Comparison of ENCODE assay signal across 2 cellular contexts in the genomic region with DNA sequence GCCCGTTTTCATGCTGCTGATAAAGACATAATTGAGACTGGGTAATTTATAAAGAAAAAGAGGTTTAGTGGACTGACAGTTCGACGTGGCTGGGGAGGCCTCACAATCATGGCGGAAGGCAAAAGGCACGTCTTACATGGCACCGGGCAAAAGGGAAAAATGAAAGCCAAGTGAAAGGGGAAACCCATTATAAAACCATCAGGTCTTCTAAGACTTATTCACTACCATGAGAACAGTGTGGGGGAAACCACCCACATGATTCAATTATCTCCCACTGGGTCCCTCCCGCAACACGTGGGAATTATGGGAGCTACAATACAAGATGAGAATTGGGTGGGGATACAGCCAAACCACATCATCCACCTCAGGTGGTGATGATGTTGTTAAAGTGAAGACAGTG.
TF ChIP-seq lines count a peak whose summit lies in the region.

No MANE protein-coding gene starts in this region.

TF ChIP-seq in GM23338, 12 proteins besides CTCF, POLR2A, EP300 and RAD21 (continues in another document):
- TF ChIP-seq NANOG (IDR thresholded peaks at IDR 0.05; ENCODE audit: borderline replicate concordance) (no peak), STAT1 (IDR thresholded peaks at IDR 0.05; ENCODE audit: unreplicated experiment) (no peak), EZH2 (IDR thresholded peaks at IDR 0.05; ENCODE audit: low read depth, unreplicated experiment) (no peak), ZNF331 (CRISPR knock-in tag; IDR thresholded peaks at IDR 0.05; ENCODE audit: low read depth) (no peak), JUNB (IDR thresholded peaks at IDR 0.05; ENCODE audit: unreplicated experiment) (no peak), EZH2phosphoT487 (IDR thresholded peaks at IDR 0.05; ENCODE audit: unreplicated experiment) (no peak), REST (IDR thresholded peaks at IDR 0.05; ENCODE audit: unreplicated experiment) (no peak), CREB1 (CRISPR knock-in tag; IDR thresholded peaks at IDR 0.05; ENCODE audit: low read depth) (no peak)
- TF ChIP-seq, protein P1, sequence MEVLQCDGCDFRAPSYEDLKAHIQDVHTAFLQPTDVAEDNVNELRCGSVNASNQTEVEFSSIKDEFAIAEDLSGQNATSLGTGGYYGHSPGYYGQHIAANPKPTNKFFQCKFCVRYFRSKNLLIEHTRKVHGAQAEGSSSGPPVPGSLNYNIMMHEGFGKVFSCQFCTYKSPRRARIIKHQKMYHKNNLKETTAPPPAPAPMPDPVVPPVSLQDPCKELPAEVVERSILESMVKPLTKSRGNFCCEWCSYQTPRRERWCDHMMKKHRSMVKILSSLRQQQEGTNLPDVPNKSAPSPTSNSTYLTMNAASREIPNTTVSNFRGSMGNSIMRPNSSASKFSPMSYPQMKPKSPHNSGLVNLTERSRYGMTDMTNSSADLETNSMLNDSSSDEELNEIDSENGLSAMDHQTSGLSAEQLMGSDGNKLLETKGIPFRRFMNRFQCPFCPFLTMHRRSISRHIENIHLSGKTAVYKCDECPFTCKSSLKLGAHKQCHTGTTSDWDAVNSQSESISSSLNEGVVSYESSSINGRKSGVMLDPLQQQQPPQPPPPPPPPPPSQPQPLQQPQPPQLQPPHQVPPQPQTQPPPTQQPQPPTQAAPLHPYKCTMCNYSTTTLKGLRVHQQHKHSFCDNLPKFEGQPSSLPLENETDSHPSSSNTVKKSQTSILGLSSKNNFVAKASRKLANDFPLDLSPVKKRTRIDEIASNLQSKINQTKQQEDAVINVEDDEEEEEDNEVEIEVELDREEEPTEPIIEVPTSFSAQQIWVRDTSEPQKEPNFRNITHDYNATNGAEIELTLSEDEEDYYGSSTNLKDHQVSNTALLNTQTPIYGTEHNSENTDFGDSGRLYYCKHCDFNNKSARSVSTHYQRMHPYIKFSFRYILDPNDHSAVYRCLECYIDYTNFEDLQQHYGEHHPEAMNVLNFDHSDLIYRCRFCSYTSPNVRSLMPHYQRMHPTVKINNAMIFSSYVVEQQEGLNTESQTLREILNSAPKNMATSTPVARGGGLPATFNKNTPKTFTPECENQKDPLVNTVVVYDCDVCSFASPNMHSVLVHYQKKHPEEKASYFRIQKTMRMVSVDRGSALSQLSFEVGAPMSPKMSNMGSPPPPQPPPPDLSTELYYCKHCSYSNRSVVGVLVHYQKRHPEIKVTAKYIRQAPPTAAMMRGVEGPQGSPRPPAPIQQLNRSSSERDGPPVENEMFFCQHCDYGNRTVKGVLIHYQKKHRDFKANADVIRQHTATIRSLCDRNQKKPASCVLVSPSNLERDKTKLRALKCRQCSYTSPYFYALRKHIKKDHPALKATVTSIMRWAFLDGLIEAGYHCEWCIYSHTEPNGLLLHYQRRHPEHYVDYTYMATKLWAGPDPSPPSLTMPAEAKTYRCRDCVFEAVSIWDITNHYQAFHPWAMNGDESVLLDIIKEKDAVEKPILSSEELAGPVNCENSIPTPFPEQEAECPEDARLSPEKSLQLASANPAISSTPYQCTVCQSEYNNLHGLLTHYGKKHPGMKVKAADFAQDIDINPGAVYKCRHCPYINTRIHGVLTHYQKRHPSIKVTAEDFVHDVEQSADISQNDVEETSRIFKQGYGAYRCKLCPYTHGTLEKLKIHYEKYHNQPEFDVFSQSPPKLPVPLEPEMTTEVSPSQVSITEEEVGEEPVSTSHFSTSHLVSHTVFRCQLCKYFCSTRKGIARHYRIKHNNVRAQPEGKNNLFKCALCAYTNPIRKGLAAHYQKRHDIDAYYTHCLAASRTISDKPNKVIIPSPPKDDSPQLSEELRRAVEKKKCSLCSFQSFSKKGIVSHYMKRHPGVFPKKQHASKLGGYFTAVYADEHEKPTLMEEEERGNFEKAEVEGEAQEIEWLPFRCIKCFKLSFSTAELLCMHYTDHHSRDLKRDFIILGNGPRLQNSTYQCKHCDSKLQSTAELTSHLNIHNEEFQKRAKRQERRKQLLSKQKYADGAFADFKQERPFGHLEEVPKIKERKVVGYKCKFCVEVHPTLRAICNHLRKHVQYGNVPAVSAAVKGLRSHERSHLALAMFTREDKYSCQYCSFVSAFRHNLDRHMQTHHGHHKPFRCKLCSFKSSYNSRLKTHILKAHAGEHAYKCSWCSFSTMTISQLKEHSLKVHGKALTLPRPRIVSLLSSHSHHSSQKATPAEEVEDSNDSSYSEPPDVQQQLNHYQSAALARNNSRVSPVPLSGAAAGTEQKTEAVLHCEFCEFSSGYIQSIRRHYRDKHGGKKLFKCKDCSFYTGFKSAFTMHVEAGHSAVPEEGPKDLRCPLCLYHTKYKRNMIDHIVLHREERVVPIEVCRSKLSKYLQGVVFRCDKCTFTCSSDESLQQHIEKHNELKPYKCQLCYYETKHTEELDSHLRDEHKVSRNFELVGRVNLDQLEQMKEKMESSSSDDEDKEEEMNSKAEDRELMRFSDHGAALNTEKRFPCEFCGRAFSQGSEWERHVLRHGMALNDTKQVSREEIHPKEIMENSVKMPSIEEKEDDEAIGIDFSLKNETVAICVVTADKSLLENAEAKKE (CRISPR knock-in tag; IDR thresholded peaks at IDR 0.05) = no peak
- TF ChIP-seq, protein P2, sequence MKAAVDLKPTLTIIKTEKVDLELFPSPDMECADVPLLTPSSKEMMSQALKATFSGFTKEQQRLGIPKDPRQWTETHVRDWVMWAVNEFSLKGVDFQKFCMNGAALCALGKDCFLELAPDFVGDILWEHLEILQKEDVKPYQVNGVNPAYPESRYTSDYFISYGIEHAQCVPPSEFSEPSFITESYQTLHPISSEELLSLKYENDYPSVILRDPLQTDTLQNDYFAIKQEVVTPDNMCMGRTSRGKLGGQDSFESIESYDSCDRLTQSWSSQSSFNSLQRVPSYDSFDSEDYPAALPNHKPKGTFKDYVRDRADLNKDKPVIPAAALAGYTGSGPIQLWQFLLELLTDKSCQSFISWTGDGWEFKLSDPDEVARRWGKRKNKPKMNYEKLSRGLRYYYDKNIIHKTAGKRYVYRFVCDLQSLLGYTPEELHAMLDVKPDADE (IDR thresholded peaks at IDR 0.05) = no peak

TF ChIP-seq in GM12878, 131 proteins besides CTCF, POLR2A, EP300 and RAD21 (continues in another document):
- TF ChIP-seq, protein P3, sequence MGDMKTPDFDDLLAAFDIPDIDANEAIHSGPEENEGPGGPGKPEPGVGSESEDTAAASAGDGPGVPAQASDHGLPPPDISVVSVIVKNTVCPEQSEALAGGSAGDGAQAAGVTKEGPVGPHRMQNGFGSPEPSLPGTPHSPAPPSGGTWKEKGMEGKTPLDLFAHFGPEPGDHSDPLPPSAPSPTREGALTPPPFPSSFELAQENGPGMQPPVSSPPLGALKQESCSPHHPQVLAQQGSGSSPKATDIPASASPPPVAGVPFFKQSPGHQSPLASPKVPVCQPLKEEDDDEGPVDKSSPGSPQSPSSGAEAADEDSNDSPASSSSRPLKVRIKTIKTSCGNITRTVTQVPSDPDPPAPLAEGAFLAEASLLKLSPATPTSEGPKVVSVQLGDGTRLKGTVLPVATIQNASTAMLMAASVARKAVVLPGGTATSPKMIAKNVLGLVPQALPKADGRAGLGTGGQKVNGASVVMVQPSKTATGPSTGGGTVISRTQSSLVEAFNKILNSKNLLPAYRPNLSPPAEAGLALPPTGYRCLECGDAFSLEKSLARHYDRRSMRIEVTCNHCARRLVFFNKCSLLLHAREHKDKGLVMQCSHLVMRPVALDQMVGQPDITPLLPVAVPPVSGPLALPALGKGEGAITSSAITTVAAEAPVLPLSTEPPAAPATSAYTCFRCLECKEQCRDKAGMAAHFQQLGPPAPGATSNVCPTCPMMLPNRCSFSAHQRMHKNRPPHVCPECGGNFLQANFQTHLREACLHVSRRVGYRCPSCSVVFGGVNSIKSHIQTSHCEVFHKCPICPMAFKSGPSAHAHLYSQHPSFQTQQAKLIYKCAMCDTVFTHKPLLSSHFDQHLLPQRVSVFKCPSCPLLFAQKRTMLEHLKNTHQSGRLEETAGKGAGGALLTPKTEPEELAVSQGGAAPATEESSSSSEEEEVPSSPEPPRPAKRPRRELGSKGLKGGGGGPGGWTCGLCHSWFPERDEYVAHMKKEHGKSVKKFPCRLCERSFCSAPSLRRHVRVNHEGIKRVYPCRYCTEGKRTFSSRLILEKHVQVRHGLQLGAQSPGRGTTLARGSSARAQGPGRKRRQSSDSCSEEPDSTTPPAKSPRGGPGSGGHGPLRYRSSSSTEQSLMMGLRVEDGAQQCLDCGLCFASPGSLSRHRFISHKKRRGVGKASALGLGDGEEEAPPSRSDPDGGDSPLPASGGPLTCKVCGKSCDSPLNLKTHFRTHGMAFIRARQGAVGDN (IDR thresholded peaks at IDR 0.05) = peak; percentile 89
- TF ChIP-seq MEF2B (IDR thresholded peaks at IDR 0.05; ENCODE audit: partially characterized antibody, poor library complexity, severe bottlenecking) (peak; percentile 93), EGR1 (IDR thresholded peaks at IDR 0.05; ENCODE audit: borderline replicate concordance in 1 of 2, low read depth in 2 of 2, low read length in 2 of 2) (0 out of 3 replicates have a peak, but pooled peaks of 1 of the 2 experiments have one; percentile 15), CREM (IDR thresholded peaks at IDR 0.05; ENCODE audit: low read depth) (peak; percentile 10; the same call in 1 of the 2 replicates), EED (IDR thresholded peaks at IDR 0.05; ENCODE audit: low read depth) (peak; percentile 69), ATF2 (IDR thresholded peaks at IDR 0.05; ENCODE audit: low read length) (peak; percentile 85), MEF2A (IDR thresholded peaks at IDR 0.05; ENCODE audit: insufficient read depth, low read depth, low read length) (0 out of 2 replicates have a peak, but pooled peaks have one; percentile 7), POU2F2 (IDR thresholded peaks at IDR 0.05; ENCODE audit: borderline replicate concordance, low read depth, low read length) (0 out of 3 replicates have a peak, but pooled peaks have one; percentile 20), BCL11A (IDR thresholded peaks at IDR 0.05; ENCODE audit: low read depth, low read length) (no peak), IRF4 (IDR thresholded peaks at IDR 0.05; ENCODE audit: low read depth, low read length) (no peak), POLR2AphosphoS5 (IDR thresholded peaks at IDR 0.05; ENCODE audit: low read length) (no peak), NFIC (IDR thresholded peaks at IDR 0.05; ENCODE audit: low read depth, low read length) (0 out of 2 replicates have a peak, but pooled peaks have one; percentile 54), BCL3 (IDR thresholded peaks at IDR 0.05; ENCODE audit: borderline replicate concordance, insufficient read depth, low read depth, low read length, poor library complexity, severe bottlenecking) (peak; percentile 84), MTA2 (IDR thresholded peaks at IDR 0.05; ENCODE audit: low read depth) (peak; percentile 47; the same call in 1 of the 2 replicates), JUNB (IDR thresholded peaks at IDR 0.05) (peak; percentile 24; the same call in 1 of the 2 replicates), TAF1 (IDR thresholded peaks at IDR 0.05; ENCODE audit: borderline replicate concordance, low read depth, low read length) (0 out of 2 replicates have a peak, but pooled peaks have one; percentile 23), TCF3 (IDR thresholded peaks at IDR 0.05; ENCODE audit: borderline replicate concordance, insufficient read depth, low read depth, low read length) (no peak), SMAD1 (IDR thresholded peaks at IDR 0.05; ENCODE audit: low read depth, partially characterized antibody) (peak; percentile 91), NR2F1 (conservative IDR thresholded peaks at IDR 0.05) (0 out of 2 replicates have a peak, but pooled peaks have one; percentile 18), IKZF1 (conservative IDR thresholded peaks at IDR 0.05) (peak; percentile 61), FOXM1 (IDR thresholded peaks at IDR 0.05; ENCODE audit: low read depth, low read length) (peak; percentile 36; the same call in 1 of the 2 replicates), MAX (IDR thresholded peaks at IDR 0.05; ENCODE audit: low read depth, low read length) (no peak), TBL1XR1 (IDR thresholded peaks at IDR 0.05; ENCODE audit: low read depth, low read length) (no peak), IKZF2 (IDR thresholded peaks at IDR 0.05) (peak; percentile 76 to 77)
- TF ChIP-seq, protein P4, sequence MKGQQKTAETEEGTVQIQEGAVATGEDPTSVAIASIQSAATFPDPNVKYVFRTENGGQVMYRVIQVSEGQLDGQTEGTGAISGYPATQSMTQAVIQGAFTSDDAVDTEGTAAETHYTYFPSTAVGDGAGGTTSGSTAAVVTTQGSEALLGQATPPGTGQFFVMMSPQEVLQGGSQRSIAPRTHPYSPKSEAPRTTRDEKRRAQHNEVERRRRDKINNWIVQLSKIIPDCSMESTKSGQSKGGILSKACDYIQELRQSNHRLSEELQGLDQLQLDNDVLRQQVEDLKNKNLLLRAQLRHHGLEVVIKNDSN (IDR thresholded peaks at IDR 0.05; ENCODE audit: borderline replicate concordance, extremely low read length, insufficient read depth, low read depth, low read length) = no peak
- TF ChIP-seq, protein P5, sequence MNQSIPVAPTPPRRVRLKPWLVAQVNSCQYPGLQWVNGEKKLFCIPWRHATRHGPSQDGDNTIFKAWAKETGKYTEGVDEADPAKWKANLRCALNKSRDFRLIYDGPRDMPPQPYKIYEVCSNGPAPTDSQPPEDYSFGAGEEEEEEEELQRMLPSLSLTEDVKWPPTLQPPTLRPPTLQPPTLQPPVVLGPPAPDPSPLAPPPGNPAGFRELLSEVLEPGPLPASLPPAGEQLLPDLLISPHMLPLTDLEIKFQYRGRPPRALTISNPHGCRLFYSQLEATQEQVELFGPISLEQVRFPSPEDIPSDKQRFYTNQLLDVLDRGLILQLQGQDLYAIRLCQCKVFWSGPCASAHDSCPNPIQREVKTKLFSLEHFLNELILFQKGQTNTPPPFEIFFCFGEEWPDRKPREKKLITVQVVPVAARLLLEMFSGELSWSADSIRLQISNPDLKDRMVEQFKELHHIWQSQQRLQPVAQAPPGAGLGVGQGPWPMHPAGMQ (IDR thresholded peaks at IDR 0.05; ENCODE audit: borderline replicate concordance) = no peak
